1 cellular context compared by ENCODE assay signal in the genomic region with DNA sequence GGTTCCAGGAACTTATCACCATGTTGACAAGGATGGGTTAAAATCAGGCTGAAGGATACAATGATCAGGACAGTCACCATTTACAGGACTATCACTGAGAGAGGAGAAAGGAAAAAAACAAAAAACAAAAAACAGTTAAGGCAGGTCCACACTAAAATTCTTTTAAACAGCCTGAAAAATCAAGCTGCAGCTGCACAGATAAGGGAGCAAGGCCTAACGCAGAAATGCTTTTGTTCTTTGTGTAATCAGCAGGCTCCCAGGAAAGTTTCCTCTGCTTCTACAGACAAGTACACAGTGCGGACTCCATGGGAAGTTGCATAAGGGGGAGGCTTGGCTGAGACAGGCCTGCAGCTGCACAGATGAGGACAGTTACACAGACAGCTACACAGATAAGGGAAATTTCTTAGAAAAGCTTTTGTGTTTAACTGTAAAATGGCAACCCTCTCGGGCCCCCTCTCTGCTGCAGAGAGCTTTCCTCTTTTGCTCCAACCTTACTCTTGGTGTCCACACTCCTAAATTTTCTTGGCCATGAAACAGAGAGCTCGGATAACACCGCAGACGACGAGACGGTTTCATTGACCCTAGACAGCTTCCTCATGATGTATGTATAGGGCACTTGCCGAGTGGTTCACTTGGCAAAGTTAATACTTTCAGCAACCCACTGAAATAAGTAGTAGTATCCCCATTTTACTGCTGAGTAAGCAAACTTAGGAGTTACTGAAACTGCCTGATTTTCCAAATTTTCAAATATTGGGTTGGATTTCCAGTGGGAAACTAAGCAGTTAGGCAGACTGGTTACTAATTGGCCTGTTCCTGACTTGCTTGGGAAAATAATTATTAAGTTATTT.
A peak's percentile ranks its signal among the peaks of the same experiment; 100 is the strongest.
TF ChIP-seq lines count a peak whose summit lies in the region.

No MANE protein-coding gene starts in this region.

TF ChIP-seq in K562, 482 proteins besides CTCF, POLR2A, EP300 and RAD21 (continued from another document and continues in another):
- TF ChIP-seq, protein P1, sequence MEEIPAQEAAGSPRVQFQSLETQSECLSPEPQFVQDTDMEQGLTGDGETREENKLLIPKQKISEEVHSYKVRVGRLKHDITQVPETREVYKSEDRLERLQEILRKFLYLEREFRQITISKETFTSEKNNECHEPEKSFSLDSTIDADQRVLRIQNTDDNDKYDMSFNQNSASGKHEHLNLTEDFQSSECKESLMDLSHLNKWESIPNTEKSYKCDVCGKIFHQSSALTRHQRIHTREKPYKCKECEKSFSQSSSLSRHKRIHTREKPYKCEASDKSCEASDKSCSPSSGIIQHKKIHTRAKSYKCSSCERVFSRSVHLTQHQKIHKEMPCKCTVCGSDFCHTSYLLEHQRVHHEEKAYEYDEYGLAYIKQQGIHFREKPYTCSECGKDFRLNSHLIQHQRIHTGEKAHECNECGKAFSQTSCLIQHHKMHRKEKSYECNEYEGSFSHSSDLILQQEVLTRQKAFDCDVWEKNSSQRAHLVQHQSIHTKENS (CRISPR knock-in tag; IDR thresholded peaks at IDR 0.05) = no peak
- TF ChIP-seq HDAC3 (IDR thresholded peaks at IDR 0.05; ENCODE audit: borderline replicate concordance, partially characterized antibody) (peak; percentile 97), ZC3H11A (IDR thresholded peaks at IDR 0.05; ENCODE audit: low read depth, low read length) (no peak), NR3C1 (CRISPR knock-in tag; IDR thresholded peaks at IDR 0.05) (no peak), ZMIZ1 (IDR thresholded peaks at IDR 0.05; ENCODE audit: low read depth in 2 of 2, low read length in 2 of 2) (peak in 1 of 2 experiments; percentile 96; a peak in 2 of 4 replicates), RBM14 (IDR thresholded peaks at IDR 0.05; ENCODE audit: borderline replicate concordance, insufficient read depth, low read depth, low read length) (no peak), SMC3 (conservative IDR thresholded peaks at IDR 0.05; ENCODE audit: insufficient read depth, low read depth, low read length) (no peak), ETV5 (CRISPR knock-in tag; IDR thresholded peaks at IDR 0.05; ENCODE audit: low read depth) (peak; percentile 73), THAP7 (CRISPR knock-in tag; IDR thresholded peaks at IDR 0.05) (no peak), ZBTB1 (CRISPR knock-in tag; IDR thresholded peaks at IDR 0.05; ENCODE audit: borderline replicate concordance, low read depth) (no peak), SRSF3 (IDR thresholded peaks at IDR 0.05; ENCODE audit: insufficient read depth, low read length) (no peak), ZNF717 (CRISPR knock-in tag; IDR thresholded peaks at IDR 0.05) (no peak), MEF2D (tag; conservative IDR thresholded peaks at IDR 0.05; ENCODE audit: low read depth) (peak; percentile 62; the same call in 1 of the 2 replicates), ZNF668 (CRISPR knock-in tag; IDR thresholded peaks at IDR 0.05) (no peak), SMARCB1 (IDR thresholded peaks at IDR 0.05; ENCODE audit: insufficient read length, low read depth) (no peak), CXXC5 (CRISPR knock-in tag; IDR thresholded peaks at IDR 0.05) (peak; percentile 97), TCF7L2 (IDR thresholded peaks at IDR 0.05; ENCODE audit: low read depth, low read length) (no peak; the same call in 1 of the 2 replicates), TCF7 (IDR thresholded peaks at IDR 0.05; ENCODE audit: borderline replicate concordance) (peak; percentile 81; the same call in 1 of the 2 replicates), ZNF274 (IDR thresholded peaks at IDR 0.05; ENCODE audit: borderline replicate concordance, low read depth, low read length) (peak; percentile 85), ZNF217 (CRISPR knock-in tag; IDR thresholded peaks at IDR 0.05) (no peak), STAT5B (CRISPR knock-in tag; IDR thresholded peaks at IDR 0.05) (no peak), PHB2 (IDR thresholded peaks at IDR 0.05; ENCODE audit: low read depth) (peak; percentile 93), RBFOX2 (IDR thresholded peaks at IDR 0.05; ENCODE audit: low read depth, low read length) (peak; percentile 49; the same call in 1 of the 2 replicates), E2F5 (CRISPR knock-in tag; IDR thresholded peaks at IDR 0.05) (no peak), MAFK (IDR thresholded peaks at IDR 0.05; ENCODE audit: low read length) (peak; percentile 99), SPI1 (IDR thresholded peaks at IDR 0.05; ENCODE audit: borderline replicate concordance, low read depth, low read length) (no peak), SIN3B (IDR thresholded peaks at IDR 0.05; ENCODE audit: low read depth) (no peak), ZNF384 (IDR thresholded peaks at IDR 0.05; ENCODE audit: low read depth, low read length) (peak; percentile 63), RFX7 (CRISPR knock-in tag; IDR thresholded peaks at IDR 0.05) (no peak), SRSF9 (IDR thresholded peaks at IDR 0.05; ENCODE audit: borderline replicate concordance, low read depth, low read length) (no peak), SMARCC2 (IDR thresholded peaks at IDR 0.05; ENCODE audit: low read depth) (peak; percentile 94), TFE3 (CRISPR knock-in tag; IDR thresholded peaks at IDR 0.05) (no peak), VEZF1 (CRISPR knock-in tag; IDR thresholded peaks at IDR 0.05) (peak; percentile 80), PHF20 (IDR thresholded peaks at IDR 0.05; ENCODE audit: partially characterized antibody) (no peak), JUND (IDR thresholded peaks at IDR 0.05; ENCODE audit: borderline replicate concordance, low read depth, low read length) (peak; percentile 74; the same call in 1 of the 2 replicates), JUND (tag; IDR thresholded peaks at IDR 0.05; ENCODE audit: borderline replicate concordance, low read depth, low read length) (peak; percentile 29; the same call in 1 of the 3 replicates), PML (IDR thresholded peaks at IDR 0.05; ENCODE audit: low read length) (peak; percentile 98), MTF1 (CRISPR knock-in tag; IDR thresholded peaks at IDR 0.05; ENCODE audit: borderline replicate concordance) (no peak), SP1 (CRISPR knock-in tag; IDR thresholded peaks at IDR 0.05) (no peak)
- TF ChIP-seq, protein P2, sequence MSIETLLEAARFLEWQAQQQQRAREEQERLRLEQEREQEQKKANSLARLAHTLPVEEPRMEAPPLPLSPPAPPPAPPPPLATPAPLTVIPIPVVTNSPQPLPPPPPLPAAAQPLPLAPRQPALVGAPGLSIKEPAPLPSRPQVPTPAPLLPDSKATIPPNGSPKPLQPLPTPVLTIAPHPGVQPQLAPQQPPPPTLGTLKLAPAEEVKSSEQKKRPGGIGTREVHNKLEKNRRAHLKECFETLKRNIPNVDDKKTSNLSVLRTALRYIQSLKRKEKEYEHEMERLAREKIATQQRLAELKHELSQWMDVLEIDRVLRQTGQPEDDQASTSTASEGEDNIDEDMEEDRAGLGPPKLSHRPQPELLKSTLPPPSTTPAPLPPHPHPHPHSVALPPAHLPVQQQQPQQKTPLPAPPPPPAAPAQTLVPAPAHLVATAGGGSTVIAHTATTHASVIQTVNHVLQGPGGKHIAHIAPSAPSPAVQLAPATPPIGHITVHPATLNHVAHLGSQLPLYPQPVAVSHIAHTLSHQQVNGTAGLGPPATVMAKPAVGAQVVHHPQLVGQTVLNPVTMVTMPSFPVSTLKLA (conservative IDR thresholded peaks at IDR 0.05) = peak in 1 of 2 experiments; percentile 70; a peak in 2 of 4 replicates
- TF ChIP-seq, protein P3, sequence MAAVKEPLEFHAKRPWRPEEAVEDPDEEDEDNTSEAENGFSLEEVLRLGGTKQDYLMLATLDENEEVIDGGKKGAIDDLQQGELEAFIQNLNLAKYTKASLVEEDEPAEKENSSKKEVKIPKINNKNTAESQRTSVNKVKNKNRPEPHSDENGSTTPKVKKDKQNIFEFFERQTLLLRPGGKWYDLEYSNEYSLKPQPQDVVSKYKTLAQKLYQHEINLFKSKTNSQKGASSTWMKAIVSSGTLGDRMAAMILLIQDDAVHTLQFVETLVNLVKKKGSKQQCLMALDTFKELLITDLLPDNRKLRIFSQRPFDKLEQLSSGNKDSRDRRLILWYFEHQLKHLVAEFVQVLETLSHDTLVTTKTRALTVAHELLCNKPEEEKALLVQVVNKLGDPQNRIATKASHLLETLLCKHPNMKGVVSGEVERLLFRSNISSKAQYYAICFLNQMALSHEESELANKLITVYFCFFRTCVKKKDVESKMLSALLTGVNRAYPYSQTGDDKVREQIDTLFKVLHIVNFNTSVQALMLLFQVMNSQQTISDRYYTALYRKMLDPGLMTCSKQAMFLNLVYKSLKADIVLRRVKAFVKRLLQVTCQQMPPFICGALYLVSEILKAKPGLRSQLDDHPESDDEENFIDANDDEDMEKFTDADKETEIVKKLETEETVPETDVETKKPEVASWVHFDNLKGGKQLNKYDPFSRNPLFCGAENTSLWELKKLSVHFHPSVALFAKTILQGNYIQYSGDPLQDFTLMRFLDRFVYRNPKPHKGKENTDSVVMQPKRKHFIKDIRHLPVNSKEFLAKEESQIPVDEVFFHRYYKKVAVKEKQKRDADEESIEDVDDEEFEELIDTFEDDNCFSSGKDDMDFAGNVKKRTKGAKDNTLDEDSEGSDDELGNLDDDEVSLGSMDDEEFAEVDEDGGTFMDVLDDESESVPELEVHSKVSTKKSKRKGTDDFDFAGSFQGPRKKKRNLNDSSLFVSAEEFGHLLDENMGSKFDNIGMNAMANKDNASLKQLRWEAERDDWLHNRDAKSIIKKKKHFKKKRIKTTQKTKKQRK (IDR thresholded peaks at IDR 0.05; ENCODE audit: borderline replicate concordance, low read depth, low read length) = no peak
- TF ChIP-seq, protein P4, sequence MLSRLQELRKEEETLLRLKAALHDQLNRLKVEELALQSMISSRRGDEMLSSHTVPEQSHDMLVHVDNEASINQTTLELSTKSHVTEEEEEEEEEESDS (CRISPR knock-in tag; IDR thresholded peaks at IDR 0.05) = no peak
- TF ChIP-seq, protein P5, sequence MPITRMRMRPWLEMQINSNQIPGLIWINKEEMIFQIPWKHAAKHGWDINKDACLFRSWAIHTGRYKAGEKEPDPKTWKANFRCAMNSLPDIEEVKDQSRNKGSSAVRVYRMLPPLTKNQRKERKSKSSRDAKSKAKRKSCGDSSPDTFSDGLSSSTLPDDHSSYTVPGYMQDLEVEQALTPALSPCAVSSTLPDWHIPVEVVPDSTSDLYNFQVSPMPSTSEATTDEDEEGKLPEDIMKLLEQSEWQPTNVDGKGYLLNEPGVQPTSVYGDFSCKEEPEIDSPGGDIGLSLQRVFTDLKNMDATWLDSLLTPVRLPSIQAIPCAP (CRISPR knock-in tag; IDR thresholded peaks at IDR 0.05; ENCODE audit: borderline replicate concordance) = no peak
